ENCODE assay signal across 8 cellular contexts in the genomic region with DNA sequence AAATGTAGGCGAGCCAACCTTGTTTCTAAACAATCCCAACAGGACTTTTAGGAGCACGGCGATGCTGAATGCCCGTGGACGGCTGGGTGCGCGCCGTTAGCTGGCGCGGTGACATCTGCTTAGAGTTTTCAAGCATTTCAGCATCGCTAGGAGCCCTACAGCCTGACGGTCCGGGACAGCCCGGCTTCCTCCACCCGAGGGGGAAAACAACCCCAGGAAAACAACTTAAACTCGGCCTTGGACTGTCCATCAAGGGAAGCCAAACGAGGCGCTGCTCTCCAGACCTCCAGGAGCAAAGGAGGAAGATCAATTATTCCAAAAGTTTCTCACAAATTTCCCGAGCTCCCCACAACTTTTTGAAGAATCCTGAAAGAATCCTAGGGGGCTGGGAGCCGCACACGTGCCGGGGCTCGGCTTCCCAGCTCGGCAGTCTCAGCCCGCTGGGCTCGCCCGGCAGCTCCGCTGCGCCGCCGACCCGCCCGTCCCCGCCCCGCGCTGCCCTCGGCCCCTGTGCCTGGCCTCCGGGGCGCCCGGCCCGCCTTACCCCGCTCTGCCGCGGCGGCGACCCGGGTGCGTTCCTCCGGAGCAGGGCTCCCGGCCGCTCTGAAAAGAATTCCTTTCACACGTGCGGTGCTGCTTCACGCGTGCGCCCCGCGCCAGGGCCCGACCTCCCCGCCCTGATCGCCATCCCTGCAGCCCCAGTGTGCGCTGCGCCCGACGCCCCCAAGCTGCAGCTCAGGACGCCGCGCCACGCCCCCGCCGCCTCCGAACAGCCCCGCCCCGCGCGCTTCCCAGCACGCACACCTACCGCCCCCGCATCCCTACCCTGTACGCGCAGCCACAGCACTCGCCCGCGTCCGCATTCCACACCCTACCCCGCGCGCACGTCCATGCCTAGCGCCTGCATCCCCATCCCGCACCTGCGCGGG. TPM values are rescaled to one million over a fixed set of nuclear protein-coding genes. Genes with fewer than 3 reads are reported as not detected.
DNase-seq lines count a peak whose midpoint lies in the region; ATAC-seq and TF ChIP-seq lines count a peak whose summit lies in the region.

GJA3 (minus strand) TSS at position 707 of the 929 bp plus-strand sequence. CDS start 17,764 bp downstream, outside the sequence.

- no peak for TF ChIP-seq POLR2A in stomach (IDR thresholded peaks at IDR 0.05)

- no peaks in the 10 kb centered on the region for H3K9me3 ChIP-seq in stomach

- WGBS in stomach, 5 donors = 1 to 4% (median 2%) methylated on average over 19 to 93 of the region's 93 CpGs

- TF ChIP-seq CTCF in HL-60 (IDR thresholded peaks at IDR 0.05; ENCODE audit: insufficient read depth, low read length) (no peak), stomach (IDR thresholded peaks at IDR 0.05) (no peak)

- DNase-seq in COLO668 (lab: John Stamatoyannopoulos, UW; ENCODE audit: unreplicated experiment) (peak; percentile 56), HL-60 (ENCODE audit: low read depth in 1 of 2, low spot score in 1 of 2) (peak; percentile 47 to 63), myocyte (ENCODE audit: low read depth) (peak; percentile 24), stomach (no peak), NCI-H2196 treated with DMSO at 0.1 percent for 48 hours (lab: John Stamatoyannopoulos, UW; ENCODE audit: unreplicated experiment) (no peak)
- DNase-seq in activated CD4-positive, alpha-beta T cell treated with anti-CD3 and anti-CD28 coated beads for 1 hour = peak; percentile 43
- peak; percentile 23 for DNase-seq in effector CD4-positive, alpha-beta T cell

- no peaks in the 10 kb centered on the region for H3K36me3 ChIP-seq in stomach

- H3K4me1 ChIP-seq in stomach = peaks cover 18 to 30% (median 25%) of the 10 kb centered on the region in 4 donors

- no peak for TF ChIP-seq EP300 in stomach (IDR thresholded peaks at IDR 0.05)

- intact Hi-C loops in stomach (cut with DNase I; ENCODE audit: low total_unique reads) = no loop called here

- peak; percentile 54 for ATAC-seq in GM21360 (IDR thresholded peaks at IDR 0.05; ENCODE audit: unreplicated experiment)

- peak within 1 kb of the TSS; percentile 84 for H3K4me3 ChIP-seq in HL-60 (replicated peaks; ENCODE audit: insufficient read depth, low read length)
- H3K4me3 ChIP-seq in stomach = peak within 1 kb of the TSS; percentile 36 to 66 (median 49)

- H3K27me3 ChIP-seq in HL-60 (ENCODE audit: insufficient read depth, poor library complexity, severe bottlenecking) (no peaks in the 10 kb centered on the region), stomach (peaks cover 24 to 91% (median 67%) of the 10 kb centered on the region in 3 donors)

- peak within 1 kb of the TSS; percentile 25; the same call in 1 of the 2 replicates for H3K27ac ChIP-seq in HL-60 (replicated peaks)
- no peak within 1 kb of the TSS for H3K27ac ChIP-seq in stomach

RNA-seq across cellular contexts. Expression of gene GJA3, which starts in this region (rescaled TPM):
- 0.05 and 0.59 TPM in 2 replicates for total RNA-seq in myocyte
- polyA plus RNA-seq in myocyte (2012) = 0.08 TPM
- total RNA-seq in stomach = under 1 TPM in 1 of 5 donors, not detected in 4; 0.14 TPM
- under 1 TPM in 1 of 3 donors, not detected in 2; 0.13 TPM for polyA plus RNA-seq in stomach

Comparison
In these comparisons a context has a peak if more than half of its experiments do, and no peak if none do; other contexts are left out.
1. Peak in DNase-seq in myocyte; RNA of the gene not detected or under 1 TPM.
2. DNase-seq: peak in COLO668 (single experiment), HL-60 (2 of 2), activated CD4-positive, alpha-beta T cell treated with anti-CD3 and anti-CD28 coated beads for 1 hour (single experiment) and effector CD4-positive, alpha-beta T cell (single experiment); none in stomach (single experiment) and NCI-H2196 treated with DMSO at 0.1 percent for 48 hours (single experiment).